Comparison of ENCODE assay signal across 16 cellular contexts in genomic region chr14:100834441-100835277, GRCh38. TPM values are rescaled to one million over a fixed set of nuclear protein-coding genes. Genes with fewer than 3 reads are reported as not detected.
DNase-seq lines count a peak whose midpoint lies in the region; ATAC-seq and TF ChIP-seq lines count a peak whose summit lies in the region.
"Had no signal": no experiment of that assay in that cellular context is flagged by ENCODE, and none has a peak within 500 bp of the region (broad histone marks: within the 10 kb centered on the region; RNA-seq: fewer than 3 reads in every experiment).

No MANE protein-coding gene starts in this region.

- ATAC-seq in gastroesophageal sphincter = peak; percentile 10
- ATAC-seq in esophagus mucosa = no peak
- ATAC-seq: CD8-positive, alpha-beta T cell; GM23338 had no signal

- H3F3A ChIP-seq in MM.1S (ENCODE audit: insufficient read depth, low read length) = no peaks in the 10 kb centered on the region

- H3K27ac ChIP-seq in BLaER1 treated with 17β-estradiol and CSF1 and Interleukin-3, amounts not matched to agents 10 nM and 100 nM = no peak overlapping the region
- H3K27ac ChIP-seq in gastroesophageal sphincter = no peak overlapping the region
- no peak overlapping the region for H3K27ac ChIP-seq in osteoblast (ENCODE audit: low read depth, low read length)
- H3K27ac ChIP-seq in vagina = peak overlapping the region; percentile 1
- no peak overlapping the region for H3K27ac ChIP-seq in MM.1S (ENCODE audit: low read length)

- no peak for TF ChIP-seq POLR2A in gastroesophageal sphincter (IDR thresholded peaks at IDR 0.05)
- TF ChIP-seq POLR2A in vagina (IDR thresholded peaks at IDR 0.05) = no peak

- H2AFZ ChIP-seq in osteoblast (ENCODE audit: low read length) (no peak overlapping the region), MM.1S (ENCODE audit: low read length) (no peak overlapping the region)
- H2AFZ ChIP-seq: GM23338 had no signal

- TF ChIP-seq CTCF in gastroesophageal sphincter (IDR thresholded peaks at IDR 0.05) (no peak), osteoblast (IDR thresholded peaks at IDR 0.05; ENCODE audit: extremely low read depth, low read depth, low read length) (no peak), vagina (IDR thresholded peaks at IDR 0.05) (no peak), MM.1S (IDR thresholded peaks at IDR 0.05; ENCODE audit: low read length) (no peak)

- intact Hi-C loops in vagina (cut with DNase I) = no loop called here

- H3K4me1 ChIP-seq in BLaER1 treated with 17β-estradiol and CSF1 and Interleukin-3, amounts not matched to agents 10 nM and 100 nM = peaks cover 0 to 40% (median 30%) of the 10 kb centered on the region in 10 experiments; a peak in 15 of 20 replicates
- H3K4me1 ChIP-seq in gastroesophageal sphincter (peaks cover 0 to 5% (median 0%) of the 10 kb centered on the region in 3 donors), osteoblast (ENCODE audit: insufficient read depth, low read length) (peaks cover 4% of the 10 kb centered on the region), vagina (peaks cover 13% of the 10 kb centered on the region), MM.1S (ENCODE audit: low read length) (no peaks in the 10 kb centered on the region)

- no peaks in the 10 kb centered on the region for H3K36me3 ChIP-seq in BLaER1 treated with 17β-estradiol and CSF1 and Interleukin-3, amounts not matched to agents 10 nM and 100 nM
- H3K36me3 ChIP-seq in gastroesophageal sphincter = no peaks in the 10 kb centered on the region
- H3K36me3 ChIP-seq in osteoblast (ENCODE audit: insufficient read depth, low read length) = peaks cover 89% of the 10 kb centered on the region
- no peaks in the 10 kb centered on the region for H3K36me3 ChIP-seq in vagina
- no peaks in the 10 kb centered on the region for H3K36me3 ChIP-seq in MG63
- no peaks in the 10 kb centered on the region for H3K36me3 ChIP-seq in MM.1S (replicated peaks; ENCODE audit: insufficient read depth, low read length)

- H3K9ac ChIP-seq in BLaER1 treated with 17β-estradiol and CSF1 and Interleukin-3, amounts not matched to agents 10 nM and 100 nM = peak overlapping the region in 3 of 11 experiments; percentile 16 to 35 (median 29); a peak in 1 of 22 replicates
- H3K9ac ChIP-seq in MM.1S (ENCODE audit: low read length) = no peak overlapping the region

- 73 to 93% methylated on average over 3 to 6 of the region's 27 CpGs for WGBS in gastroesophageal sphincter (ENCODE audit: low coverage in 1 of 2), 2 donors

- H3K79me2 ChIP-seq in osteoblast (ENCODE audit: insufficient read depth, low read length) (peaks cover 95% of the 10 kb centered on the region), MM.1S (ENCODE audit: low read length) (no peaks in the 10 kb centered on the region)

- H3K9me2 ChIP-seq in MM.1S (replicated peaks; ENCODE audit: insufficient read depth, low read length) = no peaks in the 10 kb centered on the region

- peak overlapping the region in 8 of 11 experiments; percentile 25 to 81 (median 72); a peak in 16 of 22 replicates for H3K4me2 ChIP-seq in BLaER1 treated with 17β-estradiol and CSF1 and Interleukin-3, amounts not matched to agents 10 nM and 100 nM
- H3K4me2 ChIP-seq in osteoblast (ENCODE audit: insufficient read depth, low read length) (no peak overlapping the region), MM.1S (ENCODE audit: low read depth, low read length) (no peak overlapping the region)
- H3K4me2 ChIP-seq: GM23338 had no signal

- DNase-seq in osteoblast (ENCODE audit: insufficient read length, low spot score, missing footprints) = peak; percentile 66
- DNase-seq in vagina (ENCODE audit: extremely low spot score in 2 of 2) = no peak
- DNase-seq in MG63 = no peak
- no peak for DNase-seq in MM.1S
- DNase-seq: CD8-positive, alpha-beta T cell; COR-L47; DMS153; DMS79 treated with DMSO at 0.1 percent for 48 hours; EL; H9 had no signal

- H3K9me3 ChIP-seq in BLaER1 treated with 17β-estradiol and CSF1 and Interleukin-3, amounts not matched to agents 10 nM and 100 nM (replicated peaks in 1 of 11) = peaks cover 0 to 8% (median 0%) of the 10 kb centered on the region in 11 experiments; a peak in 5 of 22 replicates
- H3K9me3 ChIP-seq in gastroesophageal sphincter (no peaks in the 10 kb centered on the region), osteoblast (ENCODE audit: low read depth, low read length) (no peaks in the 10 kb centered on the region), vagina (no peaks in the 10 kb centered on the region), MG63 (no peaks in the 10 kb centered on the region), MM.1S (replicated peaks; ENCODE audit: insufficient read depth, low read length) (no peaks in the 10 kb centered on the region)

- H4K20me1 ChIP-seq in BLaER1 treated with 17β-estradiol and CSF1 and Interleukin-3, amounts not matched to agents 10 nM and 100 nM = no peaks in the 10 kb centered on the region
- H4K20me1 ChIP-seq in osteoblast (ENCODE audit: insufficient read depth, low read length) (peaks cover 34% of the 10 kb centered on the region), MM.1S (ENCODE audit: insufficient read depth, low read length) (no peaks in the 10 kb centered on the region)

- no peaks in the 10 kb centered on the region for H3K27me3 ChIP-seq in BLaER1 treated with 17β-estradiol and CSF1 and Interleukin-3, amounts not matched to agents 10 nM and 100 nM
- H3K27me3 ChIP-seq in gastroesophageal sphincter = peaks cover 34% of the 10 kb centered on the region
- H3K27me3 ChIP-seq in osteoblast (ENCODE audit: insufficient read depth, low read length) = no peaks in the 10 kb centered on the region
- H3K27me3 ChIP-seq in vagina = no peaks in the 10 kb centered on the region
- no peaks in the 10 kb centered on the region for H3K27me3 ChIP-seq in MG63
- H3K27me3 ChIP-seq in MM.1S (replicated peaks; ENCODE audit: insufficient read depth, low read length) = peaks cover 53% of the 10 kb centered on the region

- no peak overlapping the region for H3K4me3 ChIP-seq in BLaER1 treated with 17β-estradiol and CSF1 and Interleukin-3, amounts not matched to agents 10 nM and 100 nM
- H3K4me3 ChIP-seq in gastroesophageal sphincter (no peak overlapping the region), osteoblast (ENCODE audit: insufficient read depth, low read length) (no peak overlapping the region), vagina (no peak overlapping the region), MG63 (no peak overlapping the region), MM.1S (ENCODE audit: low read length) (no peak overlapping the region)
- H3K4me3 ChIP-seq: GM23338 had no signal

- no peak for TF ChIP-seq EP300 in gastroesophageal sphincter (IDR thresholded peaks at IDR 0.05)

RNA-seq across cellular contexts. Expression of gene MEG3, which starts 8.7 kb away (rescaled TPM):
- total RNA-seq in gastroesophageal sphincter (10 to 100 TPM in 3 of 4 donors, 1 to 10 TPM in 1; 7.5 to 59.0 (median 36.7) TPM), osteoblast (200 and 269 TPM in 2 replicates), vagina (126 TPM), esophagus mucosa (7.4 TPM)
- not detected in 2 replicates for total RNA-seq in MG63 (2014; rRNA removed; shearing (Covaris generic); ENCODE audit: low replicate concordance)
- total RNA-seq: B cell; CD8-positive, alpha-beta T cell; GM23338; HT1080 had no signal

Comparison
In these comparisons a context has a peak if more than half of its experiments do, and no peak if none do; other contexts are left out.
1. H3K4me2 ChIP-seq: peak in BLaER1 treated with 17β-estradiol and CSF1 and Interleukin-3, amounts not matched to agents 10 nM and 100 nM (8 of 11); none in osteoblast (single experiment) and MM.1S (single experiment).